ENCODE assay signal across 8 cellular contexts in the genomic region with DNA sequence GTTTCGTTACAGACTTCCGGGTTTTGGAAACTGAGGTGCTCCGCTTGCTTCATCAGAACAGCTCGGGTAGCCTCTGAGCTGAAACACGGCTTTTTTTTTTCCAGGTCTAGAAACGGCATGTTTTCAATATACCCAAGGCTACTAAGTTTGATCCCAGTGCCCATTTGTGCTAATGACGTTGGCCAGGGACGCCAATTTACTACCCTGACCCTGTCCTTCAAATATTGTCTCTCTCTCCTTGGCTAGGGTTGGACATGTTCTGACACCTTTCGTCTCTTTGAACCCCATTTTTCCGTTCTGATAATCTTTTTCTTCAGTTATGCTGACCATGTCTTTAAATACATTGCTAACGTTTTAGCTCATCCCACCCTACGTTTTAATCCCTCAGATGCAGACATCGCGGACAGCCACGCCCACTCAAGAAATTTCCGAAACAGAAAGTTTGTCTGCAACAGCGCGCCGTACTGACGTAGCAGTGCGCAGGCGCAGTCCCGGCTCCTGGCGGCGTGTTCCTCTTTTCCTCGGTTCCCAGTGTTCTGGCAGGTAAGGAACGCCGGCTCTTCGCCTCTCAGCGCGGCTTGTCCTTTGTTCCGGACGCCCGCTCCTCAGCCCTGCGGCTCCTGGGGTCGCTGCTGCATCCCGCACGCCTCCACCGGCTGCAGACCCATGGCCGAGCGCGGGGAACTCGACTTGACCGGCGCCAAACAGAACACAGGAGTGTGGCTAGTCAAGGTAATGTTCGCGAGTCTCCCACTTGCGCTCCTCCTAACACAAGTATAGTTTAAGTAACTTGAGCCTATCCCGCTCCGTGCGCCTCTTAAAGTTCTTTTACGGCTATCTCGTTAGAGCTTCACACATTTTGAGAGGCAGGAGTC. TPM values are rescaled to one million over a fixed set of nuclear protein-coding genes. Genes with fewer than 3 reads are reported as not detected.
DNase-seq lines count a peak whose midpoint lies in the region; TF ChIP-seq lines count a peak whose summit lies in the region.

A gene with protein sequence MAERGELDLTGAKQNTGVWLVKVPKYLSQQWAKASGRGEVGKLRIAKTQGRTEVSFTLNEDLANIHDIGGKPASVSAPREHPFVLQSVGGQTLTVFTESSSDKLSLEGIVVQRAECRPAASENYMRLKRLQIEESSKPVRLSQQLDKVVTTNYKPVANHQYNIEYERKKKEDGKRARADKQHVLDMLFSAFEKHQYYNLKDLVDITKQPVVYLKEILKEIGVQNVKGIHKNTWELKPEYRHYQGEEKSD (plus strand): TSS at position 521 of the 875 bp plus-strand sequence. CDS start 146 bp downstream, at position 667.

- peak within 1 kb of the TSS; percentile 96 for H2AFZ ChIP-seq in SK-N-SH (ENCODE audit: low read depth)
- peak within 1 kb of the TSS; percentile 96 for H2AFZ ChIP-seq in osteoblast (ENCODE audit: low read length)

- H3K9me2 ChIP-seq in SK-N-SH, result no peaks in the 10 kb centered on the region

- WGBS in SK-N-SH (ENCODE audit: low lambda C conversion rate), result 2% methylated on average over 44 of the region's 53 CpGs
- 0 to 1% methylated on average over 25 to 53 of the region's 53 CpGs for WGBS in testis, 2 donors

- no peaks in the 10 kb centered on the region for H3K36me3 ChIP-seq in SK-N-SH (replicated peaks in 1 of 2; ENCODE audit: control insufficient read depth in 1 of 2, insufficient read depth in 2 of 2, low read length in 1 of 2)
- H3K36me3 ChIP-seq in osteoblast (ENCODE audit: insufficient read depth, low read length), result peaks cover 4% of the 10 kb centered on the region
- H3K36me3 ChIP-seq in testis (ENCODE audit: low read depth, missing control alignments), result no peaks in the 10 kb centered on the region

- 0 out of 2 replicates have a peak, but pooled peaks have one; percentile 19 for TF ChIP-seq CTCF in HFFc6 (IDR thresholded peaks at IDR 0.05)
- TF ChIP-seq CTCF in SK-N-SH (IDR thresholded peaks at IDR 0.05), result no peak
- no peak for TF ChIP-seq CTCF in glutamatergic neuron (IDR thresholded peaks at IDR 0.05; ENCODE audit: partially characterized antibody, unreplicated experiment)
- no peak for TF ChIP-seq CTCF in osteoblast (IDR thresholded peaks at IDR 0.05; ENCODE audit: extremely low read depth, low read depth, low read length)
- TF ChIP-seq CTCF in testis (IDR thresholded peaks at IDR 0.05), result peak in 1 of 3 experiments; percentile 11

- H3K79me2 ChIP-seq in SK-N-SH (ENCODE audit: insufficient read depth) (peaks cover 49% of the 10 kb centered on the region), osteoblast (ENCODE audit: insufficient read depth, low read length) (peaks cover 49% of the 10 kb centered on the region)

- H3K4me1 Mint-ChIP-seq in HFFc6 (ENCODE audit: low read depth) (peaks cover 6% of the 10 kb centered on the region), glutamatergic neuron (ENCODE audit: low read depth, unreplicated experiment) (peaks cover 5% of the 10 kb centered on the region)
- H3K4me1 Mint-ChIP-seq in activated naive CD4-positive, alpha-beta T cell treated with anti-CD3 and anti-CD28 coated beads, Interleukin-2, amount 10 ng/mL, durations not matched to agents 7 days and 5 days, result peaks cover 6% of the 10 kb centered on the region

- H3K9me3 ChIP-seq in SK-N-SH, result no peaks in the 10 kb centered on the region
- no peaks in the 10 kb centered on the region for H3K9me3 ChIP-seq in osteoblast (ENCODE audit: low read depth, low read length)
- H3K9me3 ChIP-seq in testis, result no peaks in the 10 kb centered on the region

- peaks cover 7% of the 10 kb centered on the region for H3F3A ChIP-seq in SK-N-SH (replicated peaks; ENCODE audit: insufficient read depth)

- no peaks in the 10 kb centered on the region for H3K27me3 Mint-ChIP-seq in HFFc6 (ENCODE audit: insufficient read depth)
- no peaks in the 10 kb centered on the region for H3K27me3 Mint-ChIP-seq in activated naive CD4-positive, alpha-beta T cell treated with anti-CD3 and anti-CD28 coated beads, Interleukin-2, amount 10 ng/mL, durations not matched to agents 7 days and 5 days
- no peaks in the 10 kb centered on the region for H3K27me3 Mint-ChIP-seq in glutamatergic neuron (ENCODE audit: unreplicated experiment)

- H4K20me1 ChIP-seq in SK-N-SH (ENCODE audit: insufficient read depth) (no peaks in the 10 kb centered on the region), osteoblast (ENCODE audit: insufficient read depth, low read length) (no peaks in the 10 kb centered on the region)

- H3K27me3 ChIP-seq in SK-N-SH (ENCODE audit: insufficient read depth) (no peaks in the 10 kb centered on the region), osteoblast (ENCODE audit: insufficient read depth, low read length) (no peaks in the 10 kb centered on the region), testis (no peaks in the 10 kb centered on the region)

- H3K4me3 ChIP-seq in SK-N-SH (ENCODE audit: low read depth in 2 of 2, low read length in 1 of 2) (peak within 1 kb of the TSS; percentile 84 to 94), osteoblast (ENCODE audit: insufficient read depth, low read length) (peak within 1 kb of the TSS; percentile 89), testis (peak within 1 kb of the TSS; percentile 88 to 91)

- peak within 1 kb of the TSS; percentile 70 to 83 for H3K27ac ChIP-seq in SK-N-SH (ENCODE audit: low read depth in 2 of 2, low read length in 1 of 2)
- H3K27ac ChIP-seq in osteoblast (ENCODE audit: low read depth, low read length), result peak within 1 kb of the TSS; percentile 91
- H3K27ac ChIP-seq in testis, result peak within 1 kb of the TSS; percentile 67 to 87

- intact Hi-C loops in testis (cut with DNase I; ENCODE audit: low total_unique reads), result no loop called here

- H3K4me2 ChIP-seq in SK-N-SH (peak within 1 kb of the TSS; percentile 95), osteoblast (ENCODE audit: insufficient read depth, low read length) (peak within 1 kb of the TSS; percentile 87)

- 0 out of 4 replicates have a peak, but pooled peaks of 1 of the 2 experiments have one; percentile 19 for TF ChIP-seq EP300 in SK-N-SH (IDR thresholded peaks at IDR 0.05; ENCODE audit: borderline replicate concordance in 1 of 2, low read depth in 1 of 2, low read length in 1 of 2)

- peak within 1 kb of the TSS; percentile 80 for H3K9ac ChIP-seq in SK-N-SH

- no peak; the same call in 1 of the 2 replicates for TF ChIP-seq RAD21 in SK-N-SH (IDR thresholded peaks at IDR 0.05; ENCODE audit: low read length)

- DNase-seq in GM04503 (ENCODE audit: low read depth), result peak; percentile 45
- peak; percentile 85 for DNase-seq in HFFc6
- DNase-seq in NAMALWA (ENCODE audit: low spot score), result peak; percentile 90
- peak; percentile 91 for DNase-seq in SK-N-SH
- DNase-seq in activated naive CD4-positive, alpha-beta T cell treated with anti-CD3 and anti-CD28 coated beads, Interleukin-2, amount 10 ng/mL, durations not matched to agents 7 days and 5 days, result peak; percentile 91
- DNase-seq in glutamatergic neuron, result peak; percentile 91
- DNase-seq in osteoblast (ENCODE audit: insufficient read length, low spot score, missing footprints), result peak; percentile 95
- DNase-seq in testis, result peak; percentile 92

- H3K4me3 Mint-ChIP-seq in HFFc6 (no peak within 1 kb of the TSS), glutamatergic neuron (ENCODE audit: unreplicated experiment) (no peak within 1 kb of the TSS)
- no peak within 1 kb of the TSS for H3K4me3 Mint-ChIP-seq in activated naive CD4-positive, alpha-beta T cell treated with anti-CD3 and anti-CD28 coated beads, Interleukin-2, amount 10 ng/mL, durations not matched to agents 7 days and 5 days

- POLR2A ChIA-PET in SK-N-SH (lab: Yijun Ruan, JAX), result no interaction called here

- H3K4me1 ChIP-seq in SK-N-SH (ENCODE audit: control insufficient read depth in 1 of 2, insufficient read depth in 2 of 2, low read depth in 1 of 2, low read length in 1 of 2) (peaks cover 0 to 6% of the 10 kb centered on the region in 2 experiments; a peak in 2 of 4 replicates), osteoblast (ENCODE audit: insufficient read depth, low read length) (peaks cover 15% of the 10 kb centered on the region), testis (peaks cover 19% of the 10 kb centered on the region)

- H3K9me3 Mint-ChIP-seq in HFFc6 (no peaks in the 10 kb centered on the region), glutamatergic neuron (ENCODE audit: unreplicated experiment) (no peaks in the 10 kb centered on the region)
- no peaks in the 10 kb centered on the region for H3K9me3 Mint-ChIP-seq in activated naive CD4-positive, alpha-beta T cell treated with anti-CD3 and anti-CD28 coated beads, Interleukin-2, amount 10 ng/mL, durations not matched to agents 7 days and 5 days

- H3K36me3 Mint-ChIP-seq in HFFc6 (ENCODE audit: low read depth) (peaks cover 7% of the 10 kb centered on the region), glutamatergic neuron (ENCODE audit: unreplicated experiment) (no peaks in the 10 kb centered on the region)
- H3K36me3 Mint-ChIP-seq in activated naive CD4-positive, alpha-beta T cell treated with anti-CD3 and anti-CD28 coated beads, Interleukin-2, amount 10 ng/mL, durations not matched to agents 7 days and 5 days, result peaks cover 2% of the 10 kb centered on the region

- no peak within 1 kb of the TSS for H3K27ac Mint-ChIP-seq in HFFc6
- no peak within 1 kb of the TSS for H3K27ac Mint-ChIP-seq in activated naive CD4-positive, alpha-beta T cell treated with anti-CD3 and anti-CD28 coated beads, Interleukin-2, amount 10 ng/mL, durations not matched to agents 7 days and 5 days
- H3K27ac Mint-ChIP-seq in glutamatergic neuron (ENCODE audit: unreplicated experiment), result no peak within 1 kb of the TSS

- no peak for TF ChIP-seq POLR2A in testis (IDR thresholded peaks at IDR 0.05)

- CTCF ChIA-PET in SK-N-SH (lab: Yijun Ruan, JAX), result interaction anchor here (0.6 to 2.6 kb wide), 2 partner anchors 72 to 595 kb away, joined by 3 to 7 read pairs; no protein-coding TSS in a partner anchor
- CTCF ChIA-PET in activated naive CD4-positive, alpha-beta T cell treated with anti-CD3 and anti-CD28 coated beads, Interleukin-2, amount 10 ng/mL, durations not matched to agents 7 days and 5 days (lab: Charles Lee), result interaction anchor here (1.0 kb wide), 1 partner anchor 187 kb away, joined by 4 read pairs; no protein-coding TSS in a partner anchor

TF ChIP-seq in SK-N-SH, 30 proteins besides CTCF, POLR2A, EP300 and RAD21 (continues in another document):
- TF ChIP-seq JUND (IDR thresholded peaks at IDR 0.05) (no peak), SIN3A (IDR thresholded peaks at IDR 0.05; ENCODE audit: borderline replicate concordance, low read depth, low read length) (peak; percentile 79), YY1 (IDR thresholded peaks at IDR 0.05; ENCODE audit: low read depth) (peak; percentile 57; the same call in 1 of the 2 replicates), TAF1 (IDR thresholded peaks at IDR 0.05; ENCODE audit: borderline replicate concordance, low read depth, low read length) (peak; percentile 70; the same call in 1 of the 2 replicates)

RNA-seq across cellular contexts. Expression of the gene that starts here (rescaled TPM):
- total RNA-seq in HFFc6 (2021; fragmentation: NEBNext Ultra II Directional; extraction: Animal tissue kit (Norgen Biotek cat#: 25700)), result 10 to 100 TPM; 22.9 to 31.5 (median 24.7) TPM
- polyA plus RNA-seq in SK-N-SH (2012; rRNA removed) (24.2 and 30.3 TPM in 2 replicates), testis (ENCODE audit: insufficient read depth, low read depth, low replicate concordance) (19.0 TPM)
- 33.5 and 51.5 TPM in 2 replicates for polyA plus RNA-seq in SK-N-SH (2012; cell fraction: cytosol; rRNA removed)
- polyA plus RNA-seq in SK-N-SH (2012; cell fraction: nucleus; rRNA removed), result 9.6 and 19.5 TPM in 2 replicates
- total RNA-seq in glutamatergic neuron (ENCODE audit: unreplicated experiment) (25.9 TPM), osteoblast (19.9 and 23.6 TPM in 2 replicates), testis (10 to 100 TPM; 28.1 to 29.9 TPM)

Comparison
In these comparisons a context has a peak if more than half of its experiments do, and no peak if none do; other contexts are left out.
1. Peak in every context shown above with its lines: DNase-seq, H3K4me3 ChIP-seq and H3K27ac ChIP-seq.
2. DNase-seq: peak in every context shown above with its lines; median percentile 95 in osteoblast; 92 in testis; 91 in SK-N-SH; 91 in activated naive CD4-positive, alpha-beta T cell treated with anti-CD3 and anti-CD28 coated beads, Interleukin-2, amount 10 ng/mL, durations not matched to agents 7 days and 5 days; 91 in glutamatergic neuron; 90 in NAMALWA; 85 in HFFc6; 45 in GM04503.